In genomic region chr1:45630429-45630828, GRCh38 we compare ENCODE assay signal across 18 cellular contexts. TPM values are rescaled to one million over a fixed set of nuclear protein-coding genes. Genes with fewer than 3 reads are reported as not detected.
DNase-seq lines count a peak whose midpoint lies in the region; ATAC-seq and TF ChIP-seq lines count a peak whose summit lies in the region.
"Had no signal": no experiment of that assay in that cellular context is flagged by ENCODE, and none has a peak within 500 bp of the region (broad histone marks: within the 10 kb centered on the region; RNA-seq: fewer than 3 reads in every experiment).

No MANE protein-coding gene starts in this region.

- TF ChIP-seq CTCF in endothelial cell (IDR thresholded peaks at IDR 0.05; ENCODE audit: unreplicated experiment): no peak
- TF ChIP-seq CTCF in GM10266 (IDR thresholded peaks at IDR 0.05; ENCODE audit: control insufficient read depth, insufficient read depth, low read depth, missing control alignments): no peak

- peaks cover 49% of the 10 kb centered on the region for H3K36me3 Mint-ChIP-seq in activated naive CD4-positive, alpha-beta T cell treated with anti-CD3 and anti-CD28 coated beads, Interleukin-2, amount 10 ng/mL, durations not matched to agents 7 days and 5 days
- H3K36me3 Mint-ChIP-seq in activated naive CD4-positive, alpha-beta T cell treated with anti-CD3 and anti-CD28 coated beads, Interleukin-2, amount 50 U/mL, for 72 hours: peaks cover 0 to 12% of the 10 kb centered on the region in 2 donors
- peaks cover 12% of the 10 kb centered on the region for H3K36me3 Mint-ChIP-seq in activated naive CD8-positive, alpha-beta T cell treated with anti-CD3 and anti-CD28 coated beads for 36 hours
- peaks cover 30% of the 10 kb centered on the region for H3K36me3 Mint-ChIP-seq in endothelial cell (ENCODE audit: low read depth, unreplicated experiment)

- H3K27ac Mint-ChIP-seq in activated naive CD4-positive, alpha-beta T cell treated with anti-CD3 and anti-CD28 coated beads, Interleukin-2, amount 10 ng/mL, durations not matched to agents 7 days and 5 days: peak overlapping the region; percentile 24
- no peak overlapping the region for H3K27ac Mint-ChIP-seq in activated naive CD4-positive, alpha-beta T cell treated with anti-CD3 and anti-CD28 coated beads, Interleukin-2, amount 50 U/mL, for 72 hours
- peak overlapping the region; percentile 42 for H3K27ac Mint-ChIP-seq in activated naive CD8-positive, alpha-beta T cell treated with anti-CD3 and anti-CD28 coated beads for 36 hours
- peak overlapping the region; percentile 87 for H3K27ac Mint-ChIP-seq in endothelial cell (ENCODE audit: unreplicated experiment)
- H3K27ac Mint-ChIP-seq: HFFc6 had no signal

- no peak overlapping the region for H3K4me3 Mint-ChIP-seq in activated naive CD4-positive, alpha-beta T cell treated with anti-CD3 and anti-CD28 coated beads, Interleukin-2, amount 10 ng/mL, durations not matched to agents 7 days and 5 days
- H3K4me3 Mint-ChIP-seq in activated naive CD8-positive, alpha-beta T cell treated with anti-CD3 and anti-CD28 coated beads for 36 hours: no peak overlapping the region
- H3K4me3 Mint-ChIP-seq in endothelial cell (ENCODE audit: unreplicated experiment): no peak overlapping the region
- H3K4me3 Mint-ChIP-seq: HFFc6 had no signal

- CTCF ChIA-PET in activated naive CD4-positive, alpha-beta T cell treated with anti-CD3 and anti-CD28 coated beads, Interleukin-2, amount 10 ng/mL, durations not matched to agents 7 days and 5 days (lab: Charles Lee): no interaction called here

- ATAC-seq in activated naive CD4-positive, alpha-beta T cell treated with anti-CD3 and anti-CD28 coated beads, Interleukin-2, amount 50 U/mL, for 72 hours: no peak
- ATAC-seq: Right ventricle myocardium inferior had no signal

- DNase-seq in activated naive CD4-positive, alpha-beta T cell treated with anti-CD3 and anti-CD28 coated beads, Interleukin-2, amount 10 ng/mL, durations not matched to agents 7 days and 5 days: no peak
- no peak for DNase-seq in activated naive CD4-positive, alpha-beta T cell treated with anti-CD3 and anti-CD28 coated beads, Interleukin-2, amount 50 U/mL, for 72 hours (ENCODE audit: low spot score in 2 of 2)
- DNase-seq in activated naive CD8-positive, alpha-beta T cell treated with anti-CD3 and anti-CD28 coated beads for 36 hours: no peak
- no peak for DNase-seq in endothelial cell (ENCODE audit: low spot score)
- no peak for DNase-seq in GM10266 (ENCODE audit: extremely low spot score)
- no peak for DNase-seq in nucleus accumbens (lab: John Stamatoyannopoulos, UW)
- DNase-seq: C1 segment of cervical spinal cord, COR-L47, HFFc6, Karpas-422, MG63, NCI-H1092 treated with DMSO at 0.1 percent for 48 hours, NCI-H1694 treated with DMSO at 0.1 percent for 48 hours, NCI-H226, NCI-H524 treated with DMSO at 0.1 percent for 48 hours, Peyer's patch had no signal

- peak overlapping the region; percentile 77 for H3K27ac ChIP-seq in temporal lobe (ENCODE audit: low read depth, low read length)
- H3K27ac ChIP-seq: Peyer's patch had no signal

- H3K27me3 Mint-ChIP-seq in activated naive CD4-positive, alpha-beta T cell treated with anti-CD3 and anti-CD28 coated beads, Interleukin-2, amount 10 ng/mL, durations not matched to agents 7 days and 5 days: no peaks in the 10 kb centered on the region
- no peaks in the 10 kb centered on the region for H3K27me3 Mint-ChIP-seq in activated naive CD8-positive, alpha-beta T cell treated with anti-CD3 and anti-CD28 coated beads for 36 hours
- H3K27me3 Mint-ChIP-seq in endothelial cell (ENCODE audit: unreplicated experiment): no peaks in the 10 kb centered on the region

- H3K9me3 Mint-ChIP-seq in activated naive CD4-positive, alpha-beta T cell treated with anti-CD3 and anti-CD28 coated beads, Interleukin-2, amount 10 ng/mL, durations not matched to agents 7 days and 5 days: no peaks in the 10 kb centered on the region
- H3K9me3 Mint-ChIP-seq in activated naive CD4-positive, alpha-beta T cell treated with anti-CD3 and anti-CD28 coated beads, Interleukin-2, amount 50 U/mL, for 72 hours: no peaks in the 10 kb centered on the region
- no peaks in the 10 kb centered on the region for H3K9me3 Mint-ChIP-seq in activated naive CD8-positive, alpha-beta T cell treated with anti-CD3 and anti-CD28 coated beads for 36 hours
- no peaks in the 10 kb centered on the region for H3K9me3 Mint-ChIP-seq in endothelial cell (ENCODE audit: unreplicated experiment)
- H3K9me3 Mint-ChIP-seq: HFFc6 had no signal

- no peaks in the 10 kb centered on the region for H3K4me1 Mint-ChIP-seq in activated naive CD4-positive, alpha-beta T cell treated with anti-CD3 and anti-CD28 coated beads, Interleukin-2, amount 10 ng/mL, durations not matched to agents 7 days and 5 days
- H3K4me1 Mint-ChIP-seq in activated naive CD8-positive, alpha-beta T cell treated with anti-CD3 and anti-CD28 coated beads for 36 hours: no peaks in the 10 kb centered on the region
- peaks cover 33% of the 10 kb centered on the region for H3K4me1 Mint-ChIP-seq in endothelial cell (ENCODE audit: unreplicated experiment)

RNA-seq across cellular contexts. Expression of gene CCDC17, which starts 6.6 kb away (rescaled TPM):
- 1 to 10 TPM; 2.6 to 3.6 TPM for total RNA-seq in activated naive CD4-positive, alpha-beta T cell treated with anti-CD3 and anti-CD28 coated beads, Interleukin-2, amount 50 U/mL, for 72 hours
- total RNA-seq in activated naive CD8-positive, alpha-beta T cell treated with anti-CD3 and anti-CD28 coated beads for 36 hours: 1 to 10 TPM; 1.1 to 1.2 TPM
- total RNA-seq in endothelial cell (ENCODE audit: unreplicated experiment) (3.9 TPM), temporal lobe (0.25 TPM)

RNA-seq across cellular contexts. Expression of gene NASP, which starts 46.6 kb away (rescaled TPM):
- total RNA-seq in activated naive CD4-positive, alpha-beta T cell treated with anti-CD3 and anti-CD28 coated beads, Interleukin-2, amount 50 U/mL, for 72 hours: 100 to 1,000 TPM; 178 to 319 TPM
- 100 to 1,000 TPM; 274 to 278 TPM for total RNA-seq in activated naive CD8-positive, alpha-beta T cell treated with anti-CD3 and anti-CD28 coated beads for 36 hours
- 149 TPM for total RNA-seq in endothelial cell (ENCODE audit: unreplicated experiment)
- 70.8 TPM for total RNA-seq in temporal lobe

RNA-seq across cellular contexts. Expression of gene GPBP1L1, which starts 55.9 kb away (rescaled TPM):
- 100 to 1,000 TPM; 102 to 145 TPM for total RNA-seq in activated naive CD4-positive, alpha-beta T cell treated with anti-CD3 and anti-CD28 coated beads, Interleukin-2, amount 50 U/mL, for 72 hours
- total RNA-seq in activated naive CD8-positive, alpha-beta T cell treated with anti-CD3 and anti-CD28 coated beads for 36 hours: 10 to 100 TPM; 82.4 to 90.5 TPM
- total RNA-seq in endothelial cell (ENCODE audit: unreplicated experiment) (102 TPM), temporal lobe (47.5 TPM)

RNA-seq across cellular contexts. Expression of gene TMEM69, which starts 57.6 kb away (rescaled TPM):
- 10 to 100 TPM; 26.2 to 38.9 TPM for total RNA-seq in activated naive CD4-positive, alpha-beta T cell treated with anti-CD3 and anti-CD28 coated beads, Interleukin-2, amount 50 U/mL, for 72 hours
- total RNA-seq in activated naive CD8-positive, alpha-beta T cell treated with anti-CD3 and anti-CD28 coated beads for 36 hours: 10 to 100 TPM; 43.0 to 45.2 TPM
- total RNA-seq in endothelial cell (ENCODE audit: unreplicated experiment): 27.8 TPM
- 13.8 TPM for total RNA-seq in temporal lobe

Comparison
In these comparisons a context has a peak if more than half of its experiments do, and no peak if none do; other contexts are left out.
1. H3K27ac Mint-ChIP-seq: peak in activated naive CD4-positive, alpha-beta T cell treated with anti-CD3 and anti-CD28 coated beads, Interleukin-2, amount 10 ng/mL, durations not matched to agents 7 days and 5 days (single experiment), activated naive CD8-positive, alpha-beta T cell treated with anti-CD3 and anti-CD28 coated beads for 36 hours (single experiment) and endothelial cell (single experiment); none in activated naive CD4-positive, alpha-beta T cell treated with anti-CD3 and anti-CD28 coated beads, Interleukin-2, amount 50 U/mL, for 72 hours (0 of 2).